ENCODE assay signal across 23 cellular contexts in the genomic region with DNA sequence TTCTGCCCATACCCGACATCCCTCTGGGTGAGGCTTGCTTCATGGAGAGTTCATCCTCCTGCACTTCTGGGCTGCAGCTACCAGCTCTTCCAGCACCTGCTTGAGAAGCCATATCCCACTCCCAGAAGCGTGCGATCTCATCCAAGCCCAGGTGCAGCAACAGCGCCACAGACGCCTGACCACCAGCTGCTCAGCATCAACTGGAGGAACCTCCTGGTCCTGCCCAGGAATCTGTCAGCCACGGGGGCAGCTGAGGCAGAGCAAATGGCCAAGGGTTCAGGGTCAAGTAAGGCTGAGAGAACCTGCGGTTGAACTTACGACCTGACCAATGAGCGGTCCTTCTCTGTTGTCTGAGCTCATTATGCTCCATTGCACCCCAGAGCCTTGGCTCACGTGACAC.
"Had no signal": no experiment of that assay in that cellular context is flagged by ENCODE, and none has a peak within 500 bp of the region (broad histone marks: within the 10 kb centered on the region; RNA-seq: fewer than 3 reads in every experiment).

No MANE protein-coding gene starts in this region.

- H3K27ac Mint-ChIP-seq: endodermal cell; immature natural killer cell; progenitor cell of endocrine pancreas; stimulated activated effector memory CD8-positive, alpha-beta T cell treated with anti-CD3 and anti-CD28 coated beads, Interleukin-12 subunit alpha, Interleukin-12 subunit beta, amount 100 ng/mL, for 72 hours had no signal

- H3K27me3 ChIP-seq: foreskin keratinocyte, pancreas, suprapubic skin, thyroid gland, upper lobe of left lung, uterus had no signal

- H3K4me3 ChIP-seq: coronary artery, left ventricle myocardium inferior, pancreas, suprapubic skin, thyroid gland, upper lobe of left lung, uterus had no signal

- H3K4me1 Mint-ChIP-seq: endodermal cell; immature natural killer cell; naive thymus-derived CD8-positive, alpha-beta T cell; stimulated activated effector memory CD8-positive, alpha-beta T cell treated with anti-CD3 and anti-CD28 coated beads, Interleukin-12 subunit alpha, Interleukin-12 subunit beta, amount 100 ng/mL, for 72 hours had no signal

- H3K9me3 Mint-ChIP-seq: endodermal cell, neural crest cell had no signal

- H3K4me3 Mint-ChIP-seq: endodermal cell; immature natural killer cell; naive thymus-derived CD8-positive, alpha-beta T cell; neural crest cell; stimulated activated effector memory CD8-positive, alpha-beta T cell treated with anti-CD3 and anti-CD28 coated beads, Interleukin-12 subunit alpha, Interleukin-12 subunit beta, amount 100 ng/mL, for 72 hours had no signal

- FAIRE-seq: endothelial cell of umbilical vein, keratinocyte, pancreas had no signal

- H3K27ac ChIP-seq: coronary artery, foreskin keratinocyte, left ventricle myocardium inferior, pancreas, suprapubic skin, thyroid gland, upper lobe of left lung, uterus had no signal

- H3K9me3 ChIP-seq: left ventricle myocardium inferior, pancreas, suprapubic skin, thyroid gland, upper lobe of left lung, uterus had no signal

- ATAC-seq: foreskin keratinocyte; naive thymus-derived CD8-positive, alpha-beta T cell; pancreas; right cardiac atrium; stimulated activated effector memory CD8-positive, alpha-beta T cell treated with anti-CD3 and anti-CD28 coated beads, Interleukin-12 subunit alpha, Interleukin-12 subunit beta, amount 100 ng/mL, for 72 hours; stimulated activated naive CD8-positive, alpha-beta T cell treated with anti-CD3 and anti-CD28 coated beads, Interleukin-15, Interleukin-2, amounts not matched to agents 100 U/mL and 50 U/mL, for 24 hours had no signal

- H3K36me3 Mint-ChIP-seq: immature natural killer cell; naive thymus-derived CD8-positive, alpha-beta T cell; stimulated activated effector memory CD8-positive, alpha-beta T cell treated with anti-CD3 and anti-CD28 coated beads, Interleukin-12 subunit alpha, Interleukin-12 subunit beta, amount 100 ng/mL, for 72 hours had no signal

- H3K36me3 ChIP-seq: left ventricle myocardium inferior, pancreas, suprapubic skin, thyroid gland, upper lobe of left lung, uterus had no signal

- H3K27me3 Mint-ChIP-seq: progenitor cell of endocrine pancreas had no signal

- DNase-seq: effector CD4-positive, alpha-beta T cell; endodermal cell; erythroblast; foreskin keratinocyte; immature natural killer cell; left ventricle myocardium inferior; naive thymus-derived CD8-positive, alpha-beta T cell; nucleus accumbens; pancreas; right cardiac atrium; stimulated activated CD4-positive, alpha-beta T cell treated with anti-CD3 and anti-CD28 coated beads, Interleukin-4, amount 100 ng/mL, for 1 hour; stimulated activated CD8-positive, alpha-beta memory T cell treated with anti-CD3 and anti-CD28 coated beads, Interleukin-4, amount 100 ng/mL, for 48 hours; stimulated activated naive CD8-positive, alpha-beta T cell treated with anti-CD3 and anti-CD28 coated beads, Interleukin-15, Interleukin-2, amounts not matched to agents 100 U/mL and 50 U/mL, for 24 hours; thyroid gland; uterus had no signal

- H3K4me1 ChIP-seq: left ventricle myocardium inferior, pancreas, suprapubic skin, thyroid gland, upper lobe of left lung, uterus had no signal
